In genomic region chr11:116733386-116733755, GRCh38 we compare ENCODE assay signal across 22 cellular contexts. TPM values are rescaled to one million over a fixed set of nuclear protein-coding genes. Genes with fewer than 3 reads are reported as not detected.
DNase-seq lines count a peak whose midpoint lies in the region; ATAC-seq lines count a peak whose summit lies in the region.
"Had no signal": no experiment of that assay in that cellular context is flagged by ENCODE, and none has a peak within 500 bp of the region (broad histone marks: within the 10 kb centered on the region; RNA-seq: fewer than 3 reads in every experiment).

No MANE protein-coding gene starts in this region.

- DNase-seq in D341Med (ENCODE audit: low spot score) (peak; percentile 14), mesenteric fat pad (ENCODE audit: low spot score) (peak; percentile 51), globus pallidus (ENCODE audit: low spot score) (no peak)
- no peak for DNase-seq in activated CD8-positive, alpha-beta memory T cell treated with anti-CD3 and anti-CD28 coated beads for 24 hours
- DNase-seq: DMS79, NCI-H187 had no signal

- peak; percentile 23 for ATAC-seq in GM19351 (IDR thresholded peaks at IDR 0.05; ENCODE audit: unreplicated experiment)
- peak; percentile 9 for ATAC-seq in HG03432 (IDR thresholded peaks at IDR 0.05; ENCODE audit: unreplicated experiment)
- no peak for ATAC-seq in GM18870 (IDR thresholded peaks at IDR 0.05; ENCODE audit: unreplicated experiment)
- ATAC-seq in GM21390 (IDR thresholded peaks at IDR 0.05; ENCODE audit: unreplicated experiment): no peak

RNA-seq across cellular contexts. Expression of gene BUD13, which starts 39.4 kb away (rescaled TPM):
- 13.4 TPM for total RNA-seq in mesenteric fat pad

RNA-seq across cellular contexts. Expression of gene ZPR1, which starts 54.5 kb away (rescaled TPM):
- 79.1 TPM for total RNA-seq in mesenteric fat pad

RNA-seq across cellular contexts. Expression of gene APOA5, which starts 58.3 kb away (rescaled TPM):
- total RNA-seq in mesenteric fat pad: not detected
- total RNA-seq: activated CD8-positive, alpha-beta memory T cell treated with anti-CD3 and anti-CD28 coated beads, Interleukin-2, amount 10 ng/mL, durations not matched to agents 7 days and 5 days; activated naive CD4-positive, alpha-beta T cell treated with anti-CD3 and anti-CD28 coated beads, Interleukin-2, amount 50 U/mL, for 72 hours; activated T-helper 2 cell treated with anti-CD3 and anti-CD28 coated beads, Interferon-gamma antibody, Interleukin-2, Interleukin-4, amounts not matched to agents 10 μg/mL and 5 μg/mL and 100 μg/mL, durations not matched to agents 14 hours and 24 hours and 36 hours; ascending aorta; B cell; dermis blood vessel endothelial cell; fibroblast of lung; glomerular endothelial cell; H4; IMR-90; neural crest cell; SJSA1 had no signal

Comparison
In these comparisons a context has a peak if more than half of its experiments do, and no peak if none do; other contexts are left out.
1. DNase-seq: peak in D341Med (single experiment) and mesenteric fat pad (single experiment); none in globus pallidus (single experiment) and activated CD8-positive, alpha-beta memory T cell treated with anti-CD3 and anti-CD28 coated beads for 24 hours (single experiment).
2. ATAC-seq: peak in GM19351 (single experiment) and HG03432 (single experiment); none in GM18870 (single experiment) and GM21390 (single experiment).